In the genomic region with DNA sequence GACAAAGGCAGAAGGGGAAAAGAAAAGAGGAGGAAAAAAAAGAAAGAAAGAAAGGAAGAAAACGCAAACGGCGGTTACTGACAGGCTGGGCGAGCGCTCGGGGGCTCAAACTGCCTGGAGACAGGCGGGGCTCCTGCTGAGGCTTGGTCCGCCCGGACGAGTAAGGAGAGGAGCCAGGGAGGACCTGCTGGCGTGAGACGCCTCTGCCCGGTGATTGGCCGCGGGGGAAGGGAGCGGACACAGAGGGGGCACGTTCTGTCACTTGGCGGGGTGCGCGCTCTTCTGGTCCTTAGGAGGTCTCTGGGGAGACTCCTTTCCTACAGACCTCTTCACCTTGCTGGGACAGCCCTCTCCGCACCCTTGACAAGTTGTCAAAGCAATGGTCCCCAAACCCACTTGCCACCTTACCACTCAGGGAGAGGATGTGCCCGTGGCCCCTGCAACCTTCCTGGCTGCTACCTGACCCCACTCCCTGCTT, we compare ENCODE assay signal across 8 cellular contexts. TPM values are rescaled to one million over a fixed set of nuclear protein-coding genes. Genes with fewer than 3 reads are reported as not detected.
DNase-seq lines count a peak whose midpoint lies in the region; ATAC-seq and TF ChIP-seq lines count a peak whose summit lies in the region.

No MANE protein-coding gene starts in this region.

- H3K27ac Mint-ChIP-seq in CD4-positive, alpha-beta memory T cell, result peak overlapping the region; percentile 64 to 98 (median 94)
- H3K27ac Mint-ChIP-seq in endothelial cell (ENCODE audit: unreplicated experiment), result peak overlapping the region; percentile 100
- H3K27ac Mint-ChIP-seq in natural killer cell, result peak overlapping the region; percentile 94 to 98

- no peaks in the 10 kb centered on the region for H3K9me3 Mint-ChIP-seq in CD4-positive, alpha-beta memory T cell
- H3K9me3 Mint-ChIP-seq in endothelial cell (ENCODE audit: unreplicated experiment) (no peaks in the 10 kb centered on the region), natural killer cell (no peaks in the 10 kb centered on the region)

- TF ChIP-seq CTCF in OCI-LY7 (conservative IDR thresholded peaks at IDR 0.05; ENCODE audit: low read length) (no peak), endothelial cell (IDR thresholded peaks at IDR 0.05; ENCODE audit: unreplicated experiment) (no peak), natural killer cell (IDR thresholded peaks at IDR 0.05) (no peak)

- peak overlapping the region; percentile 96 for H3K4me2 ChIP-seq in OCI-LY7 (ENCODE audit: low read length)

- TSS peak; percentile 79 for BruUV-seq in OCI-LY7 (replicated peaks; lab: Mats Ljungman, UMichigan)

- H3K9me2 ChIP-seq in OCI-LY7 (ENCODE audit: insufficient read depth, low read length), result no peaks in the 10 kb centered on the region

- H3K4me1 ChIP-seq in CD4-positive, alpha-beta memory T cell (ENCODE audit: insufficient read depth, low read length), result peaks cover 17% of the 10 kb centered on the region
- H3K4me1 ChIP-seq in OCI-LY7 (ENCODE audit: insufficient read depth, low read length, poor library complexity, severe bottlenecking), result peaks cover 26% of the 10 kb centered on the region

- peak overlapping the region; percentile 11 for H3K27ac ChIP-seq in CD4-positive, alpha-beta memory T cell (ENCODE audit: low read depth, low read length)
- H3K27ac ChIP-seq in OCI-LY7 (ENCODE audit: low read depth, low read length, poor library complexity, severe bottlenecking), result peak overlapping the region; percentile 73

- H3K4me3 Mint-ChIP-seq in CD4-positive, alpha-beta memory T cell, result peak overlapping the region; percentile 92 to 99 (median 98)
- H3K4me3 Mint-ChIP-seq in endothelial cell (ENCODE audit: unreplicated experiment) (peak overlapping the region; percentile 97), natural killer cell (peak overlapping the region; percentile 100)

- CTCF ChIA-PET in CD4-positive, alpha-beta memory T cell (lab: Charles Lee; ENCODE audit: partially characterized antibody), result no interaction called here
- CTCF ChIA-PET in OCI-LY7 (lab: Charles Lee; ENCODE audit: unreplicated experiment), result no interaction called here

- H3K9me3 ChIP-seq in CD4-positive, alpha-beta memory T cell (ENCODE audit: control insufficient read depth in 1 of 2, low read length in 2 of 2), result no peaks in the 10 kb centered on the region
- H3K9me3 ChIP-seq in OCI-LY7 (ENCODE audit: low read length), result no peaks in the 10 kb centered on the region

- H4K20me1 ChIP-seq in OCI-LY7 (ENCODE audit: insufficient read depth, low read length), result no peaks in the 10 kb centered on the region

- peaks cover 25 to 30% of the 10 kb centered on the region in 2 donors for H3K27me3 Mint-ChIP-seq in CD4-positive, alpha-beta memory T cell
- H3K27me3 Mint-ChIP-seq in endothelial cell (ENCODE audit: unreplicated experiment) (peaks cover 14% of the 10 kb centered on the region), natural killer cell (ENCODE audit: low read depth in 2 of 2) (peaks cover 13 to 35% of the 10 kb centered on the region in 2 donors)

- peaks cover 40% of the 10 kb centered on the region for H3K79me2 ChIP-seq in OCI-LY7 (ENCODE audit: insufficient read depth, low read depth, low read length)

- H3K27me3 ChIP-seq in CD4-positive, alpha-beta memory T cell (ENCODE audit: insufficient read depth, low read length), result peaks cover 14% of the 10 kb centered on the region

- intact Hi-C loops in CD4-positive, alpha-beta memory T cell (cut with micrococcal nuclease), result no loop called here
- intact Hi-C loops in OCI-LY7 (cut with micrococcal nuclease; ENCODE audit: unreplicated experiment), result loop anchor here (1.0 to 2.0 kb wide), 4 partner anchors 34 to 446 kb away; partner anchors contain the start of genes GPBP1L1 and POMGNT1
- intact Hi-C loops in natural killer cell (cut with micrococcal nuclease), result loop anchor here (2.0 kb wide), 1 partner anchor 114 kb away; the partner anchor contains the start of gene RAD54L

- H3K4me1 Mint-ChIP-seq in CD4-positive, alpha-beta memory T cell, result peaks cover 13 to 28% (median 23%) of the 10 kb centered on the region in 4 donors
- H3K4me1 Mint-ChIP-seq in endothelial cell (ENCODE audit: unreplicated experiment) (peaks cover 18% of the 10 kb centered on the region), natural killer cell (peaks cover 31 to 32% of the 10 kb centered on the region in 2 donors)

- peaks cover 0 to 6% of the 10 kb centered on the region in 2 donors for H3K36me3 Mint-ChIP-seq in CD4-positive, alpha-beta memory T cell
- peaks cover 5% of the 10 kb centered on the region for H3K36me3 Mint-ChIP-seq in endothelial cell (ENCODE audit: low read depth, unreplicated experiment)
- no peaks in the 10 kb centered on the region for H3K36me3 Mint-ChIP-seq in natural killer cell

- POLR2A ChIA-PET in CD4-positive, alpha-beta memory T cell (lab: Charles Lee; ENCODE audit: partially characterized antibody), result no interaction called here
- POLR2A ChIA-PET in OCI-LY7 (lab: Charles Lee), result interaction anchor here (0.5 to 1.5 kb wide), 5 partner anchors 10 to 35 kb away, joined by 3 to 7 read pairs (median 5); no protein-coding TSS in a partner anchor

- no peak for DNase-seq in CD4-positive, alpha-beta memory T cell
- DNase-seq in OCI-LY7 (ENCODE audit: low spot score) (peak; percentile 77), endothelial cell (ENCODE audit: low spot score) (no peak), natural killer cell (no peak), NCI-H1048 (lab: John Stamatoyannopoulos, UW) (no peak), islet precursor cell (no peak)

- H3K4me3 ChIP-seq in CD4-positive, alpha-beta memory T cell (ENCODE audit: low read length in 2 of 2), result peak overlapping the region; percentile 64 to 75
- peak overlapping the region; percentile 95 for H3K4me3 ChIP-seq in OCI-LY7 (ENCODE audit: low read depth, low read length, poor library complexity, severe bottlenecking)

- H3K36me3 ChIP-seq in CD4-positive, alpha-beta memory T cell (ENCODE audit: insufficient read depth, low read length), result no peaks in the 10 kb centered on the region
- no peaks in the 10 kb centered on the region for H3K36me3 ChIP-seq in OCI-LY7 (ENCODE audit: insufficient read depth, low read length)

- peak overlapping the region; percentile 61; the same call in 1 of the 2 replicates for H2AFZ ChIP-seq in OCI-LY7 (ENCODE audit: low read length)

- ATAC-seq in GM18868 (IDR thresholded peaks at IDR 0.05; ENCODE audit: unreplicated experiment) (peak; percentile 58), HG03025 (IDR thresholded peaks at IDR 0.05; ENCODE audit: low FRiP score, unreplicated experiment) (peak; percentile 60), natural killer cell (peak; percentile 57 to 65 (median 63))

RNA-seq across cellular contexts. Expression of gene PIK3R3, which starts 0.8 kb away (rescaled TPM):
- total RNA-seq in CD4-positive, alpha-beta memory T cell, result under 1 TPM; 0.23 to 0.25 TPM
- under 1 TPM in 1 of 2 donors, not detected in 1; 0.32 TPM for polyA plus RNA-seq in CD4-positive, alpha-beta memory T cell
- 12.7 and 16.2 TPM in 2 replicates for total RNA-seq in OCI-LY7 (2014; rRNA removed; shearing (Covaris generic))
- total RNA-seq in OCI-LY7 (2022) (25.8 and 27.0 TPM in 2 replicates), endothelial cell (ENCODE audit: unreplicated experiment) (38.1 TPM), natural killer cell (1 to 10 TPM; 5.2 to 6.2 (median 5.4) TPM)

RNA-seq across cellular contexts. Expression of gene TSPAN1, which starts 41.7 kb away (rescaled TPM):
- not detected for total RNA-seq in CD4-positive, alpha-beta memory T cell
- polyA plus RNA-seq in CD4-positive, alpha-beta memory T cell, result not detected
- total RNA-seq in OCI-LY7 (2014; rRNA removed; shearing (Covaris generic)), result not detected in 2 replicates
- total RNA-seq in OCI-LY7 (2022) (not detected in 2 replicates), endothelial cell (ENCODE audit: unreplicated experiment) (1.1 TPM), natural killer cell (not detected)

RNA-seq across cellular contexts. Expression of gene P3R3URF, which starts 43.1 kb away (rescaled TPM):
- total RNA-seq in CD4-positive, alpha-beta memory T cell, result not detected
- not detected for polyA plus RNA-seq in CD4-positive, alpha-beta memory T cell
- total RNA-seq in OCI-LY7 (2014; rRNA removed; shearing (Covaris generic)), result not detected in 2 replicates
- total RNA-seq in OCI-LY7 (2022) (not detected in 2 replicates), endothelial cell (ENCODE audit: unreplicated experiment) (not detected), natural killer cell (not detected)

Comparison
In these comparisons a context has a peak if more than half of its experiments do, and no peak if none do; other contexts are left out.
1. RNA of gene PIK3R3, which starts 0.8 kb away (total RNA-seq): 38.1 TPM in endothelial cell (single experiment), 12.7 to 27.0 TPM in OCI-LY7 and 5.2 to 6.2 TPM in natural killer cell; 0.23 to 0.25 TPM in CD4-positive, alpha-beta memory T cell; every median in the first group is over 4 times any median in the second.
2. Peak in every context shown above with its lines, with median percentiles within 50 percentile points of each other: H3K27ac Mint-ChIP-seq, H3K4me3 Mint-ChIP-seq and ATAC-seq.